20 cellular contexts compared by ENCODE assay signal in genomic region chrX:107880054-107880610, GRCh38.
"Had no signal": no experiment of that assay in that cellular context is flagged by ENCODE, and none has a peak within 500 bp of the region (broad histone marks: within the 10 kb centered on the region; RNA-seq: fewer than 3 reads in every experiment).

No MANE protein-coding gene starts in this region.

- H3K4me3 ChIP-seq: heart left ventricle, upper lobe of right lung had no signal

- H3K27ac ChIP-seq: heart left ventricle, upper lobe of right lung had no signal

- DNase-seq: activated B cell treated with CpG ODN at 0.5 μM for 24 hours; activated CD4-positive, alpha-beta T cell treated with anti-CD3 and anti-CD28 coated beads, Interleukin-2, amount 10 ng/mL, durations not matched to agents 7 days and 5 days; activated naive CD4-positive, alpha-beta T cell treated with anti-CD3 and anti-CD28 coated beads, Interleukin-2, amount 50 U/mL, for 16 hours; activated T-cell treated with anti-CD3 and anti-CD28 coated beads, Interleukin-2, amount 50 U/mL, for 1 hour; amygdala; cerebellar nuclear complex; dermis blood vessel endothelial cell; endodermal cell; heart left ventricle; nephron progenitor cell; stimulated activated CD4-positive, alpha-beta T cell treated with anti-CD3 and anti-CD28 coated beads, Interleukin-15, amount 100 ng/mL, for 24 hours; stimulated activated CD4-positive, alpha-beta T cell treated with anti-CD3 and anti-CD28 coated beads, Interleukin-4, amount 100 ng/mL, for 24 hours; T-helper 2 cell; upper lobe of right lung had no signal

- H3K27ac Mint-ChIP-seq: activated B cell treated with CpG ODN at 0.5 μM for 24 hours; activated CD4-positive, alpha-beta T cell treated with anti-CD3 and anti-CD28 coated beads, Interleukin-2, amount 10 ng/mL, durations not matched to agents 7 days and 5 days; brain; endodermal cell; memory B cell; nephron progenitor cell; stimulated activated naive CD8-positive, alpha-beta T cell treated with anti-CD3 and anti-CD28 coated beads, Interleukin-15, Interleukin-2, amounts not matched to agents 100 ng/mL and 50 ng/mL, for 24 hours had no signal

- H3K27me3 Mint-ChIP-seq: activated B cell treated with CpG ODN at 0.5 μM for 24 hours; activated CD4-positive, alpha-beta T cell treated with anti-CD3 and anti-CD28 coated beads, Interleukin-2, amount 10 ng/mL, durations not matched to agents 7 days and 5 days; memory B cell; stimulated activated naive CD8-positive, alpha-beta T cell treated with anti-CD3 and anti-CD28 coated beads, Interleukin-15, Interleukin-2, amounts not matched to agents 100 ng/mL and 50 ng/mL, for 24 hours had no signal

- H3K4me3 Mint-ChIP-seq: activated B cell treated with CpG ODN at 0.5 μM for 24 hours; activated CD4-positive, alpha-beta T cell treated with anti-CD3 and anti-CD28 coated beads, Interleukin-2, amount 10 ng/mL, durations not matched to agents 7 days and 5 days; brain; endodermal cell; memory B cell; nephron progenitor cell; stimulated activated naive CD8-positive, alpha-beta T cell treated with anti-CD3 and anti-CD28 coated beads, Interleukin-15, Interleukin-2, amounts not matched to agents 100 ng/mL and 50 ng/mL, for 24 hours had no signal

- H3K9me3 Mint-ChIP-seq: activated B cell treated with CpG ODN at 0.5 μM for 24 hours; activated CD4-positive, alpha-beta T cell treated with anti-CD3 and anti-CD28 coated beads, Interleukin-2, amount 10 ng/mL, durations not matched to agents 7 days and 5 days; memory B cell; stimulated activated naive CD8-positive, alpha-beta T cell treated with anti-CD3 and anti-CD28 coated beads, Interleukin-15, Interleukin-2, amounts not matched to agents 100 ng/mL and 50 ng/mL, for 24 hours had no signal

- H3K36me3 Mint-ChIP-seq: memory B cell had no signal

- H3K4me1 Mint-ChIP-seq: activated B cell treated with CpG ODN at 0.5 μM for 24 hours; activated CD4-positive, alpha-beta T cell treated with anti-CD3 and anti-CD28 coated beads, Interleukin-2, amount 10 ng/mL, durations not matched to agents 7 days and 5 days; endodermal cell; memory B cell; nephron progenitor cell had no signal

- H3K36me3 ChIP-seq: heart left ventricle, upper lobe of right lung had no signal

- H3K4me1 ChIP-seq: heart left ventricle, upper lobe of right lung had no signal

- H3K9me3 ChIP-seq: upper lobe of right lung had no signal

- FAIRE-seq: keratinocyte, TTC549 had no signal

- H3K27me3 ChIP-seq: upper lobe of right lung had no signal

- ATAC-seq: esophagus mucosa, heart left ventricle, upper lobe of right lung had no signal
